ENCODE assay signal across 8 cellular contexts in the genomic region with DNA sequence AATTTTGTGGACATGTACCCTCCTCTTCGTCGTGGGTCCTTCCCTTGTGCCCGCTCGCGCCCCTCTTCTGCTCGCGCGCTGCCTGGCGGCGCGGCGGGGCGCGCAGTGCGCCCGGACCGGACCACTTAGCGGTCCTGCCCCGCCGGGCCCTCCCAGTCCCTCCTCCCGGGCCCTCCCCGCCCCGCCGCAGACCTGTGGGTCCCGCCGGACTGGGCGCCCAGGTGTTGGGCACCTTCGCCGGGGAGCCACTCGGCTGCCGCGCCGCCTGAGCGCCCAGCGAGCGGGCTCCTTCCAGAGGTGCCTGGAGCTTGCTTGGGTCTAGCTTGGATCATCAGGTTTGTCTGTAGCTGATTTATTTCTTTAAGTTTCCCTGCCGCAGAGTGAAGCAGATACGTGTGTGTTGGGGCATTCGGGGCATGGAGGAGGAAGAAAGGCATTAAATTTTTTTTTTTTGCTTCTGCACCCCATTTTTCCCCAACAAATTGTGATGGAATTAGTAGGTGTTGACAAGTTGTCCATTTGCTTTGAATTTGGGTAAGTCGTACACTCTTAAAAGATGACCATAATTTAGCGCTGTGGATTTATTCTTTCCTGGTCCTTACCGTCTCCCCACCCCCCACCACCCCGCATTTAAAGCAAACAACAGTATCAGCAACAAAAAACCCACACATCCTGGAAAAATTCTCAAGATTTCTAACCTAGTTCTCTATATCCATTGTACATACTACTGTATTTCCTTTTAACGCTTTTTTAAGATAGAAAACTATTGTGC. TPM values are rescaled to one million over a fixed set of nuclear protein-coding genes. Genes with fewer than 3 reads are reported as not detected.
A peak's percentile ranks its signal among the peaks of the same experiment; 100 is the strongest.
DNase-seq lines count a peak whose midpoint lies in the region; ATAC-seq and TF ChIP-seq lines count a peak whose summit lies in the region.

No MANE protein-coding gene starts in this region.

- in situ Hi-C loops in G401 (cut with HindIII; ENCODE audit: low sequenced_read_pairs), result no loop called here

- peak; percentile 28 for ATAC-seq in GM21717 (IDR thresholded peaks at IDR 0.05; ENCODE audit: unreplicated experiment)

- no peaks in the 10 kb centered on the region for H3K27me3 ChIP-seq in layer of hippocampus (ENCODE audit: control insufficient read depth, insufficient read depth, low read length)

- TF ChIP-seq CTCF in cardiac fibroblast (IDR thresholded peaks at IDR 0.05; ENCODE audit: low read depth, low read length), result no peak

- H3K4me3 ChIP-seq in cardiac fibroblast (replicated peaks in 1 of 2; ENCODE audit: low read depth in 2 of 2, low read length in 2 of 2), result peak overlapping the region; percentile 90 to 97

- H3K27ac ChIP-seq in layer of hippocampus (ENCODE audit: low read depth, low read length), result peak overlapping the region; percentile 98

- DNase-seq in G401 (ENCODE audit: low spot score) (peak; percentile 54), HuH-7.5 (ENCODE audit: low spot score) (peak; percentile 43), T-helper 22 cell (ENCODE audit: low read depth) (peak; percentile 32), cardiac fibroblast (ENCODE audit: low read depth in 2 of 2) (peak; percentile 25 to 47), NCI-H187 (lab: John Stamatoyannopoulos, UW) (no peak)
- DNase-seq in stimulated activated CD4-positive, alpha-beta T cell treated with anti-CD3 and anti-CD28 coated beads, Interleukin-2, amount 100 ng/mL, for 48 hours, result peak; percentile 26 to 46

RNA-seq across cellular contexts. Expression of gene C1GALT1, which starts 0.9 kb away (rescaled TPM):
- total RNA-seq in G401 (2014; rRNA removed; shearing (Covaris generic)), result 37.5 and 53.7 TPM in 2 replicates

Comparison
In these comparisons a context has a peak if more than half of its experiments do, and no peak if none do; other contexts are left out.
1. DNase-seq: peak in G401 (single experiment), HuH-7.5 (single experiment), T-helper 22 cell (single experiment), cardiac fibroblast (2 of 2) and stimulated activated CD4-positive, alpha-beta T cell treated with anti-CD3 and anti-CD28 coated beads, Interleukin-2, amount 100 ng/mL, for 48 hours (2 of 2); none in NCI-H187 (0 of 2).